11 cellular contexts compared by ENCODE assay signal in genomic region chr13:40024578-40024952, GRCh38.
"Had no signal": no experiment of that assay in that cellular context is flagged by ENCODE, and none has a peak within 500 bp of the region (broad histone marks: within the 10 kb centered on the region; RNA-seq: fewer than 3 reads in every experiment).

No MANE protein-coding gene starts in this region.

- H3K4me1 Mint-ChIP-seq: nephron progenitor cell had no signal

- H3K27ac Mint-ChIP-seq: nephron progenitor cell; stimulated activated effector memory CD8-positive, alpha-beta T cell treated with anti-CD3 and anti-CD28 coated beads, Interleukin-12 subunit alpha, Interleukin-12 subunit beta, amount 100 ng/mL, for 72 hours had no signal

- H3K4me3 Mint-ChIP-seq: nephron progenitor cell; stimulated activated effector memory CD8-positive, alpha-beta T cell treated with anti-CD3 and anti-CD28 coated beads, Interleukin-12 subunit alpha, Interleukin-12 subunit beta, amount 100 ng/mL, for 72 hours; T-cell had no signal

- DNase-seq: activated CD8-positive, alpha-beta memory T cell treated with anti-CD3 and anti-CD28 coated beads, Interleukin-2, amount 50 U/mL, for 4 hours; activated effector memory CD4-positive, alpha-beta T cell treated with Interleukin-2 at 50 U/mL for 16 hours; adrenal gland; central memory CD4-positive, alpha-beta T cell; cortex of kidney; effector CD8-positive, alpha-beta T cell; left lung; mesendoderm; nephron progenitor cell; T-cell had no signal

- H3K27me3 Mint-ChIP-seq: T-cell had no signal

- H3K9me3 Mint-ChIP-seq: stimulated activated effector memory CD8-positive, alpha-beta T cell treated with anti-CD3 and anti-CD28 coated beads, Interleukin-12 subunit alpha, Interleukin-12 subunit beta, amount 100 ng/mL, for 72 hours had no signal

- ATAC-seq: left lung; stimulated activated effector memory CD8-positive, alpha-beta T cell treated with anti-CD3 and anti-CD28 coated beads, Interleukin-12 subunit alpha, Interleukin-12 subunit beta, amount 100 ng/mL, for 72 hours; T-cell had no signal

- H3K36me3 Mint-ChIP-seq: stimulated activated effector memory CD8-positive, alpha-beta T cell treated with anti-CD3 and anti-CD28 coated beads, Interleukin-12 subunit alpha, Interleukin-12 subunit beta, amount 100 ng/mL, for 72 hours; T-cell had no signal
